In genomic region chr6:134797400-134798113, GRCh38 we compare ENCODE assay signal across 16 cellular contexts.
"Had no signal": no experiment of that assay in that cellular context is flagged by ENCODE, and none has a peak within 500 bp of the region (broad histone marks: within the 10 kb centered on the region; RNA-seq: fewer than 3 reads in every experiment).

No MANE protein-coding gene starts in this region.

- DNase-seq: activated CD4-positive, alpha-beta T cell treated with anti-CD3 and anti-CD28 coated beads, Interleukin-2, amount 10 ng/mL, durations not matched to agents 24 days and 14 days; activated CD8-positive, alpha-beta T cell treated with anti-CD3 and anti-CD28 coated beads for 36 hours; activated naive CD4-positive, alpha-beta T cell treated with anti-CD3 and anti-CD28 coated beads for 36 hours; activated T-cell treated with anti-CD3 and anti-CD28 coated beads, Interleukin-2, amount 50 U/mL, for 4 hours; effector memory CD8-positive, alpha-beta T cell; foreskin keratinocyte; lower lobe of right lung; nephron progenitor cell; nucleus accumbens; stimulated activated CD4-positive, alpha-beta T cell treated with anti-CD3 and anti-CD28 coated beads, Interleukin-15, amount 100 ng/mL, for 24 hours; stimulated activated CD4-positive, alpha-beta T cell treated with anti-CD3 and anti-CD28 coated beads, Interleukin-2, amount 100 ng/mL, for 48 hours; T1000 had no signal

- H3K4me1 ChIP-seq: lower lobe of right lung had no signal

- H3K27ac ChIP-seq: foreskin keratinocyte, lower lobe of right lung, skin epidermis had no signal

- H3K9me3 Mint-ChIP-seq: activated T-cell treated with anti-CD3 and anti-CD28 coated beads, Interleukin-2, amount 50 U/mL, for 4 hours; stimulated activated naive CD8-positive, alpha-beta T cell treated with anti-CD3 and anti-CD28 coated beads, Interleukin-15, Interleukin-2, amounts not matched to agents 100 ng/mL and 50 ng/mL, for 24 hours had no signal

- H3K36me3 ChIP-seq: lower lobe of right lung had no signal

- ATAC-seq: activated CD8-positive, alpha-beta T cell treated with anti-CD3 and anti-CD28 coated beads for 36 hours; activated T-cell treated with anti-CD3 and anti-CD28 coated beads, Interleukin-2, amount 50 U/mL, for 4 hours; effector memory CD8-positive, alpha-beta T cell; foreskin keratinocyte; lower lobe of right lung had no signal

- H3K4me1 Mint-ChIP-seq: activated CD4-positive, alpha-beta T cell treated with anti-CD3 and anti-CD28 coated beads, Interleukin-2, amount 10 ng/mL, durations not matched to agents 24 days and 14 days had no signal

- H3K4me3 Mint-ChIP-seq: activated CD4-positive, alpha-beta T cell treated with anti-CD3 and anti-CD28 coated beads, Interleukin-2, amount 10 ng/mL, durations not matched to agents 24 days and 14 days; activated CD8-positive, alpha-beta T cell treated with anti-CD3 and anti-CD28 coated beads for 36 hours; activated naive CD4-positive, alpha-beta T cell treated with anti-CD3 and anti-CD28 coated beads for 36 hours; activated T-cell treated with anti-CD3 and anti-CD28 coated beads, Interleukin-2, amount 50 U/mL, for 4 hours; effector memory CD8-positive, alpha-beta T cell; nephron progenitor cell; stimulated activated naive CD8-positive, alpha-beta T cell treated with anti-CD3 and anti-CD28 coated beads, Interleukin-15, Interleukin-2, amounts not matched to agents 100 ng/mL and 50 ng/mL, for 24 hours; type B pancreatic cell had no signal

- H3K4me3 ChIP-seq: lower lobe of right lung, skin epidermis had no signal

- H3K27me3 Mint-ChIP-seq: activated CD8-positive, alpha-beta T cell treated with anti-CD3 and anti-CD28 coated beads for 36 hours; stimulated activated naive CD8-positive, alpha-beta T cell treated with anti-CD3 and anti-CD28 coated beads, Interleukin-15, Interleukin-2, amounts not matched to agents 100 ng/mL and 50 ng/mL, for 24 hours had no signal

- H3K27me3 ChIP-seq: foreskin keratinocyte had no signal

- H3K27ac Mint-ChIP-seq: activated CD4-positive, alpha-beta T cell treated with anti-CD3 and anti-CD28 coated beads, Interleukin-2, amount 10 ng/mL, durations not matched to agents 24 days and 14 days; activated CD8-positive, alpha-beta T cell treated with anti-CD3 and anti-CD28 coated beads for 36 hours; activated naive CD4-positive, alpha-beta T cell treated with anti-CD3 and anti-CD28 coated beads for 36 hours; effector memory CD8-positive, alpha-beta T cell; nephron progenitor cell; stimulated activated naive CD8-positive, alpha-beta T cell treated with anti-CD3 and anti-CD28 coated beads, Interleukin-15, Interleukin-2, amounts not matched to agents 100 ng/mL and 50 ng/mL, for 24 hours; type B pancreatic cell had no signal

- H3K9me3 ChIP-seq: lower lobe of right lung had no signal

- H3K36me3 Mint-ChIP-seq: type B pancreatic cell had no signal

- FAIRE-seq: bronchial epithelial cell had no signal
